In genomic region chr10:14954001-14954770, GRCh38 we compare ENCODE assay signal across 1 cellular context.
TF ChIP-seq lines count a peak whose summit lies in the region.

Gene DCLRE1C, minus strand, starts transcription at chr10:14954096. Its CDS starts 86 bp downstream, at chr10:14954010.

TF ChIP-seq in SK-N-SH, 30 proteins besides CTCF, POLR2A, EP300 and RAD21 (continued from another document):
- TF ChIP-seq IRF3 (IDR thresholded peaks at IDR 0.05; ENCODE audit: low read depth, low read length) (peak; percentile 47; the same call in 1 of the 2 replicates), SMC3 (IDR thresholded peaks at IDR 0.05; ENCODE audit: low read depth, low read length) (no peak)
